16 cellular contexts compared by ENCODE assay signal in genomic region chr7:6159524-6160011, GRCh38. TPM values are rescaled to one million over a fixed set of nuclear protein-coding genes. Genes with fewer than 3 reads are reported as not detected.
DNase-seq lines count a peak whose midpoint lies in the region; ATAC-seq and TF ChIP-seq lines count a peak whose summit lies in the region.
"Had no signal": no experiment of that assay in that cellular context is flagged by ENCODE, and none has a peak within 500 bp of the region (broad histone marks: within the 10 kb centered on the region; RNA-seq: fewer than 3 reads in every experiment).

No MANE protein-coding gene starts in this region.

- no peaks in the 10 kb centered on the region for H3K9me1 ChIP-seq in IMR-90 (ENCODE audit: insufficient read depth, low read length)

- no peak overlapping the region for H3K9ac ChIP-seq in IMR-90 (ENCODE audit: low read depth, low read length)
- H3K9ac ChIP-seq: KMS-11 had no signal

- peak overlapping the region; percentile 53 for H3K27ac Mint-ChIP-seq in mesothelial cell of epicardium
- no peak overlapping the region for H3K27ac Mint-ChIP-seq in CD4-positive, alpha-beta T cell
- H3K27ac Mint-ChIP-seq: activated CD4-positive, alpha-beta memory T cell treated with anti-CD3 and anti-CD28 coated beads, Interleukin-2, amount 10 ng/mL, durations not matched to agents 7 days and 5 days had no signal

- H2AK5ac ChIP-seq in IMR-90 (ENCODE audit: low read depth, low read length), result peak overlapping the region; percentile 13; the same call in 1 of the 2 replicates

- no peak overlapping the region for H3K56ac ChIP-seq in IMR-90 (ENCODE audit: extremely low read depth, insufficient read depth, low read length)

- H3K4me1 Mint-ChIP-seq in mesothelial cell of epicardium, result peaks cover 7% of the 10 kb centered on the region
- peaks cover 3% of the 10 kb centered on the region for H3K4me1 Mint-ChIP-seq in CD4-positive, alpha-beta T cell (ENCODE audit: low read depth)
- H3K4me1 Mint-ChIP-seq: central memory CD8-positive, alpha-beta T cell had no signal

- H3K79me1 ChIP-seq in IMR-90 (ENCODE audit: low read depth in 1 of 2, low read length in 2 of 2), result peaks cover 4 to 27% of the 10 kb centered on the region in 2 experiments; a peak in 2 of 4 replicates

- TF ChIP-seq CTCF in IMR-90 (conservative IDR thresholded peaks at IDR 0.05; ENCODE audit: low read depth, low read length) (no peak), mesothelial cell of epicardium (IDR thresholded peaks at IDR 0.05; ENCODE audit: unreplicated experiment) (no peak), tibial artery (IDR thresholded peaks at IDR 0.05) (no peak)
- TF ChIP-seq CTCF in CD4-positive, alpha-beta T cell (IDR thresholded peaks at IDR 0.05), result no peak

- BruUV-seq in IMR-90 (replicated peaks; lab: Mats Ljungman, UMichigan), result no TSS peak

- no peak overlapping the region for H3K23ac ChIP-seq in IMR-90 (ENCODE audit: low read depth, low read length)

- no peak overlapping the region for H2BK20ac ChIP-seq in IMR-90 (ENCODE audit: low read depth, low read length)

- DNase-seq in IMR-90 (no peak), caudate nucleus (lab: John Stamatoyannopoulos, UW) (no peak), mesothelial cell of epicardium (ENCODE audit: low spot score in 2 of 2, unreplicated experiment in 2 of 2) (no peak), tibial artery (no peak)
- no peak for DNase-seq in stimulated activated CD4-positive, alpha-beta T cell treated with anti-CD3 and anti-CD28 coated beads, Interleukin-1b, Interleukin-23, amount 100 ng/mL, for 48 hours
- no peak for DNase-seq in activated CD4-positive, alpha-beta T cell treated with anti-CD3 and anti-CD28 coated beads, Interleukin-2, amount 50 U/mL, for 48 hours
- DNase-seq in CD4-positive, alpha-beta T cell, result no peak
- DNase-seq: activated CD4-positive, alpha-beta memory T cell treated with anti-CD3 and anti-CD28 coated beads, Interleukin-2, amount 10 ng/mL, durations not matched to agents 7 days and 5 days; activated effector memory CD4-positive, alpha-beta T cell treated with anti-CD3 and anti-CD28 coated beads, Interleukin-2, amount 50 U/mL, for 16 hours; NCI-H1694; NCI-H774; T1000 had no signal

- POLR2A ChIA-PET in IMR-90 (lab: Charles Lee; ENCODE audit: unreplicated experiment), result no interaction called here
- POLR2A ChIA-PET in CD4-positive, alpha-beta T cell (lab: Charles Lee), result interaction anchor here (0.7 kb wide), 1 partner anchor 112 kb away, joined by 3 read pairs; no protein-coding TSS in a partner anchor

- no peak overlapping the region for H3K4me2 ChIP-seq in IMR-90 (ENCODE audit: low read depth, low read length)

- dilution Hi-C loops in IMR-90 (cut with HindIII; ENCODE audit: low sequenced_read_pairs, unreplicated experiment), result no loop called here

- no peaks in the 10 kb centered on the region for H3K27me3 ChIP-seq in IMR-90 (ENCODE audit: control insufficient read depth, insufficient read depth, low read length)
- no peaks in the 10 kb centered on the region for H3K27me3 ChIP-seq in tibial artery
- H3K27me3 ChIP-seq in CD4-positive, alpha-beta T cell (ENCODE audit: control insufficient read depth, insufficient read depth, low read length), result no peaks in the 10 kb centered on the region

- H2AFZ ChIP-seq in IMR-90 (replicated peaks; ENCODE audit: low read length, poor library complexity), result no peak overlapping the region

- H3K4me3 ChIP-seq in IMR-90 (ENCODE audit: insufficient read depth, low read depth, low read length) (no peak overlapping the region), tibial artery (no peak overlapping the region)

- H4K91ac ChIP-seq in IMR-90 (ENCODE audit: insufficient read depth, low read depth, low read length), result no peak overlapping the region

- H3K27me3 Mint-ChIP-seq in mesothelial cell of epicardium (ENCODE audit: low read depth), result no peaks in the 10 kb centered on the region
- no peaks in the 10 kb centered on the region for H3K27me3 Mint-ChIP-seq in CD4-positive, alpha-beta T cell
- H3K27me3 Mint-ChIP-seq: activated CD4-positive, alpha-beta memory T cell treated with anti-CD3 and anti-CD28 coated beads, Interleukin-2, amount 10 ng/mL, durations not matched to agents 7 days and 5 days; central memory CD8-positive, alpha-beta T cell had no signal

- ATAC-seq in IMR-90 (ENCODE audit: low read depth), result no peak
- ATAC-seq in CD4-positive, alpha-beta T cell (ENCODE audit: poor library complexity), result no peak

- CTCF ChIA-PET in IMR-90 (lab: Yijun Ruan, JAX), result interaction anchor here (0.6 to 1.7 kb wide), 14 partner anchors 19 to 194 kb away, joined by 3 to 15 read pairs (median 4); no protein-coding TSS in a partner anchor
- CTCF ChIA-PET in CD4-positive, alpha-beta T cell (lab: Charles Lee), result no interaction called here

- TF ChIP-seq RAD21 in IMR-90 (IDR thresholded peaks at IDR 0.05; ENCODE audit: low read length), result no peak

- H4K5ac ChIP-seq in IMR-90 (ENCODE audit: low read depth, low read length), result no peak overlapping the region

- H3K36me3 ChIP-seq in IMR-90 (ENCODE audit: control insufficient read depth, insufficient read depth, low read length) (peaks cover 57% of the 10 kb centered on the region), tibial artery (peaks cover 25 to 77% (median 59%) of the 10 kb centered on the region in 3 donors)

- H2BK15ac ChIP-seq in IMR-90 (ENCODE audit: low read depth, low read length), result no peak overlapping the region

- no peak for TF ChIP-seq POLR2A in IMR-90 (IDR thresholded peaks at IDR 0.05; ENCODE audit: low read depth, low read length)

- H2BK120ac ChIP-seq in IMR-90 (ENCODE audit: low read depth, low read length), result no peak overlapping the region

- intact Hi-C loops in IMR-90 (cut with micrococcal nuclease) (loop anchor here (1.0 to 10.0 kb wide), 3 partner anchors 112 to 275 kb away; no protein-coding TSS in a partner anchor), tibial artery (cut with DNase I; ENCODE audit: low total_unique reads) (loop anchor here (5.0 kb wide), 2 partner anchors 113 to 163 kb away; partner anchors contain the start of gene CYTH3)
- intact Hi-C loops in CD4-positive, alpha-beta T cell (cut with DNase I, micrococcal nuclease), result loop anchor here in 1 of 2 experiments (1.0 kb wide), 1 partner anchor 164 kb away; no protein-coding TSS in a partner anchor

- H3K18ac ChIP-seq in IMR-90 (ENCODE audit: low read depth, low read length), result no peak overlapping the region

- no peaks in the 10 kb centered on the region for H3K9me3 Mint-ChIP-seq in mesothelial cell of epicardium
- no peaks in the 10 kb centered on the region for H3K9me3 Mint-ChIP-seq in CD4-positive, alpha-beta T cell
- H3K9me3 Mint-ChIP-seq: activated CD4-positive, alpha-beta memory T cell treated with anti-CD3 and anti-CD28 coated beads, Interleukin-2, amount 10 ng/mL, durations not matched to agents 7 days and 5 days; central memory CD8-positive, alpha-beta T cell had no signal

- H4K20me1 ChIP-seq in IMR-90 (ENCODE audit: insufficient read depth, low read length), result no peaks in the 10 kb centered on the region; the same call in 1 of the 2 replicates

- peaks cover 1% of the 10 kb centered on the region for H3K4me1 ChIP-seq in IMR-90 (ENCODE audit: control insufficient read depth, insufficient read depth, low read length)
- peaks cover 0 to 31% (median 18%) of the 10 kb centered on the region in 4 donors for H3K4me1 ChIP-seq in tibial artery

- no peak overlapping the region for H4K8ac ChIP-seq in IMR-90 (ENCODE audit: low read depth in 2 of 2, low read length in 2 of 2)

- in situ Hi-C loops in IMR-90 (cut with MboI; ENCODE audit: low sequenced_read_pairs), result loop anchor here (5.0 kb wide), 1 partner anchor 163 kb away; no protein-coding TSS in a partner anchor

- H2BK5ac ChIP-seq in IMR-90 (ENCODE audit: low read depth, low read length, poor library complexity, severe bottlenecking), result no peak overlapping the region

- H3K27ac ChIP-seq in IMR-90 (ENCODE audit: insufficient read depth, low read length) (no peak overlapping the region), caudate nucleus (ENCODE audit: low read depth, low read length) (peak overlapping the region; percentile 68), tibial artery (peak overlapping the region; percentile 15 to 86)
- H3K27ac ChIP-seq in CD4-positive, alpha-beta T cell (ENCODE audit: low read depth, low read length), result no peak overlapping the region
- H3K27ac ChIP-seq: C4-2B, epithelial cell of prostate, KMS-11 had no signal

- WGBS in IMR-90 (ENCODE audit: extremely low coverage in 2 of 2, insufficient read length in 1 of 2), 2 experiments, result 75% methylated on average over 10 of the region's 23 CpGs; no CpG with 5 or more reads in 1 of the 2 experiments

- H3K14ac ChIP-seq in IMR-90 (replicated peaks; ENCODE audit: low read depth, low read length), result no peak overlapping the region

- H2AK9ac ChIP-seq in IMR-90 (replicated peaks; ENCODE audit: low read depth, low read length, poor library complexity), result no peak overlapping the region

- no peak overlapping the region for H3K4me3 Mint-ChIP-seq in mesothelial cell of epicardium
- H3K4me3 Mint-ChIP-seq in CD4-positive, alpha-beta T cell, result no peak overlapping the region
- H3K4me3 Mint-ChIP-seq: activated CD4-positive, alpha-beta memory T cell treated with anti-CD3 and anti-CD28 coated beads, Interleukin-2, amount 10 ng/mL, durations not matched to agents 7 days and 5 days; central memory CD8-positive, alpha-beta T cell had no signal

- H3K9me3 ChIP-seq in IMR-90 (ENCODE audit: control insufficient read depth, insufficient read depth, low read length), result no peaks in the 10 kb centered on the region
- no peaks in the 10 kb centered on the region for H3K9me3 ChIP-seq in tibial artery
- no peaks in the 10 kb centered on the region for H3K9me3 ChIP-seq in CD4-positive, alpha-beta T cell (ENCODE audit: control insufficient read depth, low read length)

- H3K36me3 Mint-ChIP-seq in mesothelial cell of epicardium, result peaks cover 26% of the 10 kb centered on the region
- H3K36me3 Mint-ChIP-seq in CD4-positive, alpha-beta T cell (ENCODE audit: low read depth), result peaks cover 65% of the 10 kb centered on the region

- no peak overlapping the region for H3K4ac ChIP-seq in IMR-90 (ENCODE audit: low read depth, low read length)

TF ChIP-seq in IMR-90, 13 proteins besides CTCF, POLR2A, EP300 and RAD21:
- TF ChIP-seq MXI1 (IDR thresholded peaks at IDR 0.05; ENCODE audit: borderline replicate concordance, low read depth, low read length) (no peak), NFE2L2 (IDR thresholded peaks at IDR 0.05; ENCODE audit: low read depth, low read length) (no peak), MAFK (IDR thresholded peaks at IDR 0.05; ENCODE audit: low read depth, low read length) (no peak)
TF ChIP-seq in IMR-90: peak in this region for 0.

RNA-seq across cellular contexts. Expression of gene USP42, which starts 54.8 kb away (rescaled TPM):
- total RNA-seq in IMR-90 (2012; rRNA removed) (1.8 and 2.2 TPM in 2 replicates), mesothelial cell of epicardium (22.5 to 25.8 TPM (median 23.6 TPM) in 3 replicates)
- 4.0 TPM in 2 replicates for polyA plus RNA-seq in IMR-90 (2012; rRNA removed)
- polyA plus RNA-seq in IMR-90 (2012; cell fraction: cytosol; rRNA removed), result 3.2 and 3.8 TPM in 2 replicates
- polyA plus RNA-seq in IMR-90 (2012; cell fraction: nucleus; rRNA removed; ENCODE audit: low replicate concordance), result 10.8 and 11.7 TPM in 2 replicates
- total RNA-seq in CD4-positive, alpha-beta T cell, result 10 to 100 TPM; 34.6 to 37.2 TPM

Comparison
In these comparisons a context has a peak if more than half of its experiments do, and no peak if none do; other contexts are left out.
1. H3K27ac ChIP-seq: peak in caudate nucleus (single experiment) and tibial artery (2 of 2); none in IMR-90 (single experiment) and CD4-positive, alpha-beta T cell (single experiment).